1 cellular context compared by ENCODE assay signal in the genomic region with DNA sequence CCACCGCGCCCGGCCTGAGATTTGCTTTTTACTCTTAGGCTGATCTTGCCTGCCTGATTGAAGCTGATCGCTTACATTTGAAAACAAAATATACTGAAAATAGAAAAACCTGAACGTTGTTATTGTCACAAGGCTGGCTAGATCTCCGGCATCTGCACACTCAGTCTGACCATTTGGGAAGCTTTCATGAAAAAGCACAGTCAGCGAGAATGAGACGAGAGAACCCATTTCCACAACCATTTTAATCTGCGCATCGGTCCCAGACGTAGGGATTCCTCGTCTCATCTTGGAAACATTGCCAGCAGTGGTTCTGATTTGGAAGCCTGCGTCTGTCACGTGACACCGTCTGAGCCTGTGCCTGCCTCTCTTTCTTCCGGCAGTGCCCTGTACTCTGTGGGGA.
TF ChIP-seq lines count a peak whose summit lies in the region.

No MANE protein-coding gene starts in this region.

TF ChIP-seq in IMR-90, 13 proteins besides CTCF, POLR2A, EP300 and RAD21:
- TF ChIP-seq MAFK (IDR thresholded peaks at IDR 0.05; ENCODE audit: low read depth, low read length) (peak; percentile 70), MXI1 (IDR thresholded peaks at IDR 0.05; ENCODE audit: borderline replicate concordance, low read depth, low read length) (no peak)
- TF ChIP-seq, protein P1, sequence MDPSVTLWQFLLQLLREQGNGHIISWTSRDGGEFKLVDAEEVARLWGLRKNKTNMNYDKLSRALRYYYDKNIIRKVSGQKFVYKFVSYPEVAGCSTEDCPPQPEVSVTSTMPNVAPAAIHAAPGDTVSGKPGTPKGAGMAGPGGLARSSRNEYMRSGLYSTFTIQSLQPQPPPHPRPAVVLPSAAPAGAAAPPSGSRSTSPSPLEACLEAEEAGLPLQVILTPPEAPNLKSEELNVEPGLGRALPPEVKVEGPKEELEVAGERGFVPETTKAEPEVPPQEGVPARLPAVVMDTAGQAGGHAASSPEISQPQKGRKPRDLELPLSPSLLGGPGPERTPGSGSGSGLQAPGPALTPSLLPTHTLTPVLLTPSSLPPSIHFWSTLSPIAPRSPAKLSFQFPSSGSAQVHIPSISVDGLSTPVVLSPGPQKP (IDR thresholded peaks at IDR 0.05; ENCODE audit: borderline replicate concordance, low read depth, low read length), result no peak
